9 cellular contexts compared by ENCODE assay signal in the genomic region with DNA sequence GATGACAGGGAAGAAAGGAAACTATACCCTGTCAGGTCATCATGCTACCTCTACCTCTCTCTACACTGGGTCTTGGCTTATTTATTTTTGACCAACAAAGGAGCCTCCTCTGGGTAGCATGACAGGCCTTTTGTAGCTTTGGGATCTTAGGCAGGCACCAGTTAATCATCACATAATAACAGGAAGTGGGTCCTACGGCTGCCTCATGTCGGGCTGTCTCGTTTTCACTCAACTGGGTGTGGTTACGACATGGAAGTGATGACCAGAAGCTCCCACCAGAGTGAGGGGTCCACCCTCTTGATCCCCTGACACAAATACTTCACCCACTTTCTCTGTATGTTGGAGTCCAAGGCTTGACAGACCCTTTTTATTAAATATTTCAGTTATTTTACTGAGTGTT.
DNase-seq lines count a peak whose midpoint lies in the region; ATAC-seq and TF ChIP-seq lines count a peak whose summit lies in the region.
"Had no signal": no experiment of that assay in that cellular context is flagged by ENCODE, and none has a peak within 500 bp of the region (broad histone marks: within the 10 kb centered on the region; RNA-seq: fewer than 3 reads in every experiment).

No MANE protein-coding gene starts in this region.

- intact Hi-C loops in heart right ventricle (cut with DNase I): loop anchor here in 1 of 10 donors (10.0 kb wide), 1 partner anchor 239 kb away; a partner anchor contains a TSS

- peak; percentile 16 for DNase-seq in activated effector memory CD4-positive, alpha-beta T cell treated with Interleukin-2 at 50 U/mL for 16 hours
- no peak for DNase-seq in activated effector memory CD4-positive, alpha-beta T cell treated with anti-CD3 and anti-CD28 coated beads, Interleukin-2, amount 50 U/mL, for 16 hours
- peak; percentile 67 for DNase-seq in activated CD4-positive, alpha-beta memory T cell treated with anti-CD3 and anti-CD28 coated beads, Interleukin-2, amount 10 ng/mL, durations not matched to agents 7 days and 5 days
- peak; percentile 38 to 64 for DNase-seq in stimulated activated naive CD8-positive, alpha-beta T cell treated with anti-CD3 and anti-CD28 coated beads, Interleukin-15, amount 100 ng/mL, for 72 hours
- DNase-seq in heart right ventricle: no peak
- no peak for DNase-seq in HUDEP-2 (lab: John Stamatoyannopoulos, UW; ENCODE audit: unreplicated experiment in 76 of 76)
- DNase-seq in retina: no peak

- no peaks in the 10 kb centered on the region for H3K27me3 Mint-ChIP-seq in activated CD4-positive, alpha-beta memory T cell treated with anti-CD3 and anti-CD28 coated beads, Interleukin-2, amount 10 ng/mL, durations not matched to agents 7 days and 5 days
- no peaks in the 10 kb centered on the region for H3K27me3 Mint-ChIP-seq in stimulated activated naive CD8-positive, alpha-beta T cell treated with anti-CD3 and anti-CD28 coated beads, Interleukin-15, amount 100 ng/mL, for 72 hours

- H3K36me3 Mint-ChIP-seq in activated CD4-positive, alpha-beta memory T cell treated with anti-CD3 and anti-CD28 coated beads, Interleukin-2, amount 10 ng/mL, durations not matched to agents 7 days and 5 days (ENCODE audit: low read depth): peaks cover 9% of the 10 kb centered on the region

- no peaks in the 10 kb centered on the region for H3K9me3 ChIP-seq in heart right ventricle
- H3K9me3 ChIP-seq: BLaER1 had no signal

- peaks cover 45% of the 10 kb centered on the region for H3K4me1 Mint-ChIP-seq in activated CD4-positive, alpha-beta memory T cell treated with anti-CD3 and anti-CD28 coated beads, Interleukin-2, amount 10 ng/mL, durations not matched to agents 7 days and 5 days
- H3K4me1 Mint-ChIP-seq in stimulated activated naive CD8-positive, alpha-beta T cell treated with anti-CD3 and anti-CD28 coated beads, Interleukin-15, amount 100 ng/mL, for 72 hours: peaks cover 33% of the 10 kb centered on the region

- POLR2A ChIA-PET in activated CD4-positive, alpha-beta memory T cell treated with anti-CD3 and anti-CD28 coated beads, Interleukin-2, amount 10 ng/mL, durations not matched to agents 7 days and 5 days (lab: Charles Lee): interaction anchor here (0.6 to 4.6 kb wide), 13 partner anchors 9 to 142 kb away, joined by 3 to 27 read pairs (median 4); a partner anchor contains a TSS

- no peaks in the 10 kb centered on the region for H3K36me3 ChIP-seq in heart right ventricle
- H3K36me3 ChIP-seq: BLaER1 had no signal

- peaks cover 7 to 69% (median 38%) of the 10 kb centered on the region in 9 donors for H3K4me1 ChIP-seq in heart right ventricle
- H3K4me1 ChIP-seq: BLaER1 had no signal

- peak; percentile 96 for ATAC-seq in HG03095 (IDR thresholded peaks at IDR 0.05; ENCODE audit: unreplicated experiment)
- ATAC-seq in stimulated activated naive CD8-positive, alpha-beta T cell treated with anti-CD3 and anti-CD28 coated beads, Interleukin-15, amount 100 ng/mL, for 72 hours: peak; percentile 96
- ATAC-seq in heart right ventricle: no peak

- peak overlapping the region in 1 of 10 donors; percentile 71 for H3K27ac ChIP-seq in heart right ventricle
- H3K27ac ChIP-seq: BLaER1 had no signal

- H3K27ac Mint-ChIP-seq in activated CD4-positive, alpha-beta memory T cell treated with anti-CD3 and anti-CD28 coated beads, Interleukin-2, amount 10 ng/mL, durations not matched to agents 7 days and 5 days: peak overlapping the region; percentile 84
- peak overlapping the region; percentile 86 to 92 for H3K27ac Mint-ChIP-seq in stimulated activated naive CD8-positive, alpha-beta T cell treated with anti-CD3 and anti-CD28 coated beads, Interleukin-15, amount 100 ng/mL, for 72 hours

- no peak for TF ChIP-seq CTCF in heart right ventricle (IDR thresholded peaks at IDR 0.05)

- H3K9me3 Mint-ChIP-seq in activated CD4-positive, alpha-beta memory T cell treated with anti-CD3 and anti-CD28 coated beads, Interleukin-2, amount 10 ng/mL, durations not matched to agents 7 days and 5 days: peaks cover 2% of the 10 kb centered on the region
- H3K9me3 Mint-ChIP-seq in stimulated activated naive CD8-positive, alpha-beta T cell treated with anti-CD3 and anti-CD28 coated beads, Interleukin-15, amount 100 ng/mL, for 72 hours: peaks cover 0 to 4% of the 10 kb centered on the region in 2 donors

- WGBS in heart right ventricle, 2 donors: 46 to 68% methylated on average over 4 of the region's 4 CpGs

- CTCF ChIA-PET in activated CD4-positive, alpha-beta memory T cell treated with anti-CD3 and anti-CD28 coated beads, Interleukin-2, amount 10 ng/mL, durations not matched to agents 7 days and 5 days (lab: Charles Lee): interaction anchor here (1.2 to 4.4 kb wide), 2 partner anchors 47 to 58 kb away, joined by 4 to 18 read pairs; no protein-coding TSS in a partner anchor

- H3K4me3 ChIP-seq in heart right ventricle: no peak overlapping the region
- H3K4me3 ChIP-seq: BLaER1 had no signal

- no peaks in the 10 kb centered on the region for H3K27me3 ChIP-seq in heart right ventricle
- H3K27me3 ChIP-seq: BLaER1 had no signal

- no peak overlapping the region for H3K4me3 Mint-ChIP-seq in activated CD4-positive, alpha-beta memory T cell treated with anti-CD3 and anti-CD28 coated beads, Interleukin-2, amount 10 ng/mL, durations not matched to agents 7 days and 5 days
- peak overlapping the region; percentile 61 to 71 for H3K4me3 Mint-ChIP-seq in stimulated activated naive CD8-positive, alpha-beta T cell treated with anti-CD3 and anti-CD28 coated beads, Interleukin-15, amount 100 ng/mL, for 72 hours

Comparison
In these comparisons a context has a peak if more than half of its experiments do, and no peak if none do; other contexts are left out.
1. DNase-seq: peak in activated effector memory CD4-positive, alpha-beta T cell treated with Interleukin-2 at 50 U/mL for 16 hours (single experiment), activated CD4-positive, alpha-beta memory T cell treated with anti-CD3 and anti-CD28 coated beads, Interleukin-2, amount 10 ng/mL, durations not matched to agents 7 days and 5 days (single experiment) and stimulated activated naive CD8-positive, alpha-beta T cell treated with anti-CD3 and anti-CD28 coated beads, Interleukin-15, amount 100 ng/mL, for 72 hours (2 of 2); none in activated effector memory CD4-positive, alpha-beta T cell treated with anti-CD3 and anti-CD28 coated beads, Interleukin-2, amount 50 U/mL, for 16 hours (single experiment), heart right ventricle (0 of 2), HUDEP-2 (0 of 76) and retina (single experiment).
2. ATAC-seq: peak in HG03095 (single experiment) and stimulated activated naive CD8-positive, alpha-beta T cell treated with anti-CD3 and anti-CD28 coated beads, Interleukin-15, amount 100 ng/mL, for 72 hours (single experiment); none in heart right ventricle (0 of 8).